In the genomic region with DNA sequence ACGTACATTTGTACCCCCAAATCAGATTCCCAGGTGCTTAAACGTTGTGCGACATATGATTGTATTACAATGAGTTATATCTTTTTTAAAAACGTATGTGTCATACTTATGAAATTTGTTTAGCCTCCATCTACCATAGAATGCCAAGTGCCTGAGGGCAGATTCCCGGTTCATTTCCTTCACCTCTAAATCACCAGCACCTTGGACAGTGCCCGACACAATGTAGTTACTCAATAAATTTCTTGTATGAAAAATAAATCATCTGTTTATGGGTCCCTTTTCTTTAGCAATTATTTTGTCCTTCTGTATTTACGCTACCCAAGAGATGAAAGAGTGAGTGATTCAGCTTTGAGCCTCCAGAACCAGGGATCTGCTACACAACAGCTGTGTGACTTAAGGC, we compare ENCODE assay signal across 24 cellular contexts.
"Had no signal": no experiment of that assay in that cellular context is flagged by ENCODE, and none has a peak within 500 bp of the region (broad histone marks: within the 10 kb centered on the region; RNA-seq: fewer than 3 reads in every experiment).

No MANE protein-coding gene starts in this region.

- ATAC-seq: activated naive CD4-positive, alpha-beta T cell treated with anti-CD3 and anti-CD28 coated beads, Interleukin-2, amount 50 U/mL, for 72 hours; activated T-helper 17 cell treated with anti-CD3 and anti-CD28 coated beads, Interleukin-2, amount 50 U/mL, for 72 hours; heart left ventricle; left cardiac atrium; psoas muscle; stimulated activated naive CD8-positive, alpha-beta T cell treated with anti-CD3 and anti-CD28 coated beads, Interleukin-15, Interleukin-2, amounts not matched to agents 100 U/mL and 50 U/mL, for 24 hours had no signal

- DNase-seq: activated CD4-positive, alpha-beta T cell treated with anti-CD3 and anti-CD28 coated beads, Interleukin-2, amount 50 U/mL, for 4 hours; activated CD8-positive, alpha-beta memory T cell treated with anti-CD3 and anti-CD28 coated beads for 24 hours; activated CD8-positive, alpha-beta memory T cell treated with anti-CD3 and anti-CD28 coated beads, Interleukin-2, amount 50 U/mL, for 4 hours; activated T-cell treated with anti-CD3 and anti-CD28 coated beads, Interleukin-2, amount 50 U/mL, for 24 hours; cerebellar nuclear complex; heart left ventricle; left cardiac atrium; mesenchymal stem cell; ovary; psoas muscle; spleen; stimulated activated CD4-positive, alpha-beta T cell treated with anti-CD3 and anti-CD28 coated beads, Interleukin-4, amount 100 ng/mL, for 4 hours; stimulated activated naive CD8-positive, alpha-beta T cell treated with anti-CD3 and anti-CD28 coated beads, Interleukin-15, Interleukin-2, amounts not matched to agents 100 U/mL and 50 U/mL, for 24 hours; T-helper 9 cell; tibial artery had no signal

- H3K36me3 Mint-ChIP-seq: activated naive CD4-positive, alpha-beta T cell treated with anti-CD3 and anti-CD28 coated beads, Interleukin-2, amount 50 U/mL, for 72 hours had no signal

- H3K27me3 Mint-ChIP-seq: activated T-cell treated with anti-CD3 and anti-CD28 coated beads, Interleukin-2, amount 50 U/mL, for 24 hours had no signal

- H3K4me1 ChIP-seq: heart left ventricle, psoas muscle, right atrium auricular region, spleen, tibial artery had no signal

- H3K9me3 ChIP-seq: heart left ventricle, neutrophil, ovary, psoas muscle, right atrium auricular region, tibial artery had no signal

- FAIRE-seq: astrocyte, islet of Langerhans had no signal

- H3K27ac ChIP-seq: coronary artery, epithelial cell of prostate, heart left ventricle, neutrophil, ovary, psoas muscle, right atrium auricular region, spleen, tibial artery had no signal

- H3K27me3 ChIP-seq: neutrophil, ovary, right atrium auricular region had no signal

- H3K27ac Mint-ChIP-seq: activated naive CD4-positive, alpha-beta T cell treated with anti-CD3 and anti-CD28 coated beads, Interleukin-2, amount 50 U/mL, for 72 hours; activated T-cell treated with anti-CD3 and anti-CD28 coated beads, Interleukin-2, amount 50 U/mL, for 24 hours; activated T-helper 17 cell treated with anti-CD3 and anti-CD28 coated beads, Interleukin-2, amount 50 U/mL, for 72 hours; nephron had no signal

- H3K4me1 Mint-ChIP-seq: activated T-helper 17 cell treated with anti-CD3 and anti-CD28 coated beads, Interleukin-2, amount 50 U/mL, for 72 hours; nephron had no signal

- H3K4me3 Mint-ChIP-seq: activated T-cell treated with anti-CD3 and anti-CD28 coated beads, Interleukin-2, amount 50 U/mL, for 24 hours; activated T-helper 17 cell treated with anti-CD3 and anti-CD28 coated beads, Interleukin-2, amount 50 U/mL, for 72 hours; nephron had no signal

- H3K4me3 ChIP-seq: coronary artery, heart left ventricle, ovary, psoas muscle, right atrium auricular region, spleen, tibial artery had no signal

- H3K36me3 ChIP-seq: heart left ventricle, neutrophil, ovary, right atrium auricular region, spleen, tibial artery had no signal
